Comparison of ENCODE assay signal across 8 cellular contexts in the genomic region with DNA sequence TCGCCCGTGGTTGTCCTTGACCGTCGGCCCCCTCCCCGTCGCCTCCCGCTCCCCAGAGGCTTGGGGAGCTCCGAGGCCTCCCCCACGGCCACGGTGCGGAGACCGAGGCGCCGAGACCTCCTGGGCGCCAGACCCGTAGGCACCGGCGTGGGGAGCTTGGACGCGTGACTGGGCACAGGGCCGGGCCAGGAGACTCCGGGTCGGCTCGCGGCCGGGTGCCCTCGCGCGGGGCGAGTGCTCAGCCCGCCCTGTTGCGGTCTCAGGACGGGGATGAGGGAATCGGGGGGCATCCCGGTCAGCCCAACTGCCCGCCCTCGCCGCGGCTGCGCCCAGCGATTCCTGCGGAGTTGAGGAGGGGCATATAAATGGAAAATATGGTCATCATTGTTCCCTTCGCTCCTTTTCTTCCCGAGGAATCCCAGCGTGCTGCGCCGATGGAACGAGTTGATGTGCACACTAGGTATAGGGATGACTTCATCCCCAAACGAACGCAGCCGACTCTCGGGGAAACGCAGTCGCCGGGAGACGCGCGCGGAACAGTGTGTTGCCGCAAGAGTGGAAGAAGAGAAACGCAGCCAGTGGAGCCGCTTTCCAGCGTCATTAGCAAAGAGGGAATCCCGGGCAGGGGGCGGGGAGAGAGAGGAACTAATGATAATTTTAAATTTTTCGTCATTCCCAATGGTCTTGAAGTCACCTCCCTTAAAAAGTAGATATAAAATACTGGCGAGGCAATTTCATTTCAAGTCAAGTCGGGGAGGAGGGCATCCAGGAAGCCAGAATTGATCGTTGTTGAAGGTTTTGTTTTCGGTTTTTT. TPM values are rescaled to one million over a fixed set of nuclear protein-coding genes. Genes with fewer than 3 reads are reported as not detected.
DNase-seq lines count a peak whose midpoint lies in the region; ATAC-seq and TF ChIP-seq lines count a peak whose summit lies in the region.

No MANE protein-coding gene starts in this region.

- H3K79me2 ChIP-seq in ACC112 (ENCODE audit: control insufficient read depth, insufficient read depth, low read length, unreplicated experiment) = peaks cover 44% of the 10 kb centered on the region

- H2AFZ ChIP-seq in ACC112 (ENCODE audit: low read length, unreplicated experiment) = peak overlapping the region; percentile 44

- DNase-seq in T1000 (lab: John Stamatoyannopoulos, UW) (peak; percentile 70), dedifferentiated amniotic fluid mesenchymal stem cell (ENCODE audit: extremely low spot score) (peak; percentile 73), left colon (peak; percentile 58 to 72)
- peak; percentile 20 to 46 for DNase-seq in stimulated activated CD4-positive, alpha-beta T cell treated with anti-CD3 and anti-CD28 coated beads, Interleukin-2, amount 100 ng/mL, for 24 hours

- no peak for TF ChIP-seq RAD21 in Ishikawa (IDR thresholded peaks at IDR 0.05; ENCODE audit: low read depth)

- H3K27me3 ChIP-seq in ACC112 (ENCODE audit: insufficient read depth, low read length) = no peaks in the 10 kb centered on the region

- TF ChIP-seq EP300 in Ishikawa (IDR thresholded peaks at IDR 0.05; ENCODE audit: borderline replicate concordance) = no peak

- peak overlapping the region; percentile 98 for H3K4me3 ChIP-seq in ACC112 (ENCODE audit: low read depth, low read length)

- ATAC-seq in GM18502 (IDR thresholded peaks at IDR 0.05; ENCODE audit: poor library complexity, unreplicated experiment) (peak; percentile 32), left colon (peak; percentile 61), HG03439 (IDR thresholded peaks at IDR 0.05; ENCODE audit: unreplicated experiment) (no peak)

- H3K4me1 ChIP-seq in ACC112 (ENCODE audit: control insufficient read depth, insufficient read depth, low read length, unreplicated experiment) = peaks cover 44% of the 10 kb centered on the region

- intact Hi-C loops in left colon (cut with DNase I, micrococcal nuclease) = loop anchor here in 1 of 2 donors (10.0 kb wide), 1 partner anchor 169 kb away; no protein-coding TSS in a partner anchor

- H3K36me3 ChIP-seq in ACC112 (ENCODE audit: insufficient read depth, low read length) = no peaks in the 10 kb centered on the region

- peak overlapping the region; percentile 88 for H3K27ac ChIP-seq in ACC112 (ENCODE audit: low read depth, low read length)

TF ChIP-seq in Ishikawa, 13 proteins besides CTCF, POLR2A, EP300 and RAD21:
- TF ChIP-seq MAX (IDR thresholded peaks at IDR 0.05) = peak; percentile 59
- no peak for TF ChIP-seq TEAD4 (IDR thresholded peaks at IDR 0.05)
- TF ChIP-seq REST (IDR thresholded peaks at IDR 0.05; ENCODE audit: low read depth) = no peak
- TF ChIP-seq, protein P1, sequence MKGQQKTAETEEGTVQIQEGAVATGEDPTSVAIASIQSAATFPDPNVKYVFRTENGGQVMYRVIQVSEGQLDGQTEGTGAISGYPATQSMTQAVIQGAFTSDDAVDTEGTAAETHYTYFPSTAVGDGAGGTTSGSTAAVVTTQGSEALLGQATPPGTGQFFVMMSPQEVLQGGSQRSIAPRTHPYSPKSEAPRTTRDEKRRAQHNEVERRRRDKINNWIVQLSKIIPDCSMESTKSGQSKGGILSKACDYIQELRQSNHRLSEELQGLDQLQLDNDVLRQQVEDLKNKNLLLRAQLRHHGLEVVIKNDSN (IDR thresholded peaks at IDR 0.05) = no peak
- no peak for TF ChIP-seq NFIC (IDR thresholded peaks at IDR 0.05)
- TF ChIP-seq TCF12 (IDR thresholded peaks at IDR 0.05; ENCODE audit: low read depth) = no peak; the same call in 1 of the 2 replicates
- no peak for TF ChIP-seq YY1 (IDR thresholded peaks at IDR 0.05; ENCODE audit: low read depth)
- no peak for TF ChIP-seq CEBPB (IDR thresholded peaks at IDR 0.05)
- peak; percentile 72 for TF ChIP-seq ZBTB7A (IDR thresholded peaks at IDR 0.05; ENCODE audit: low read depth)
- no peak for TF ChIP-seq EGR1 (IDR thresholded peaks at IDR 0.05)
- TF ChIP-seq TAF1 (IDR thresholded peaks at IDR 0.05; ENCODE audit: low read depth) = no peak
- no peak for TF ChIP-seq FOXM1 (IDR thresholded peaks at IDR 0.05; ENCODE audit: borderline replicate concordance, low read depth)
- no peak for TF ChIP-seq CREB1 (IDR thresholded peaks at IDR 0.05; ENCODE audit: low read depth)

RNA-seq across cellular contexts. Expression of gene ENAH, which starts 0.7 kb away (rescaled TPM):
- total RNA-seq in left colon = 10 to 100 TPM; 29.7 to 43.3 TPM
